11 cellular contexts compared by ENCODE assay signal in genomic region chr11:76824980-76825725, GRCh38. TPM values are rescaled to one million over a fixed set of nuclear protein-coding genes. Genes with fewer than 3 reads are reported as not detected.
A peak's percentile ranks its signal among the peaks of the same experiment; 100 is the strongest.
DNase-seq lines count a peak whose midpoint lies in the region; FAIRE-seq and TF ChIP-seq lines count a peak whose summit lies in the region.
"Had no signal": no experiment of that assay in that cellular context is flagged by ENCODE, and none has a peak within 500 bp of the region (broad histone marks: within the 10 kb centered on the region; RNA-seq: fewer than 3 reads in every experiment).

No MANE protein-coding gene starts in this region.

- peak overlapping the region; percentile 93 for H3K27ac ChIP-seq in RWPE1
- H3K27ac ChIP-seq in subcutaneous abdominal adipose tissue (ENCODE audit: low read depth, low read length), result peak overlapping the region; percentile 76

- no peaks in the 10 kb centered on the region for H3K9me3 ChIP-seq in subcutaneous abdominal adipose tissue (ENCODE audit: control insufficient read depth in 5 of 5, low read length in 5 of 5)

- H3K36me3 ChIP-seq in subcutaneous abdominal adipose tissue (ENCODE audit: control insufficient read depth in 5 of 5, insufficient read depth in 5 of 5, low read length in 5 of 5), result no peaks in the 10 kb centered on the region

- intact Hi-C loops in activated CD4-positive, alpha-beta memory T cell treated with anti-CD3 and anti-CD28 coated beads for 36 hours (cut with micrococcal nuclease), result no loop called here

- TF ChIP-seq POLR2A in H54 (IDR thresholded peaks at IDR 0.05; ENCODE audit: low read depth, low read length), result no peak

- peak overlapping the region; percentile 4 for H3K27ac Mint-ChIP-seq in activated CD4-positive, alpha-beta memory T cell treated with anti-CD3 and anti-CD28 coated beads, Interleukin-2, amount 10 ng/mL, durations not matched to agents 7 days and 5 days
- H3K27ac Mint-ChIP-seq in activated CD4-positive, alpha-beta memory T cell treated with anti-CD3 and anti-CD28 coated beads for 36 hours, result no peak overlapping the region

- CTCF ChIA-PET in activated CD4-positive, alpha-beta memory T cell treated with anti-CD3 and anti-CD28 coated beads, Interleukin-2, amount 10 ng/mL, durations not matched to agents 7 days and 5 days (lab: Charles Lee), result interaction anchor here (0.7 to 1.4 kb wide), 3 partner anchors 94 to 103 kb away, joined by 3 to 7 read pairs (median 3); no protein-coding TSS in a partner anchor
- CTCF ChIA-PET in activated CD4-positive, alpha-beta memory T cell treated with anti-CD3 and anti-CD28 coated beads for 36 hours (lab: Charles Lee), result interaction anchor here (0.9 kb wide), 1 partner anchor 95 kb away, joined by 3 read pairs; no protein-coding TSS in a partner anchor
- CTCF ChIA-PET in RWPE1 (lab: Yijun Ruan, JAX), result interaction anchor here (0.6 to 1.2 kb wide), 4 partner anchors 16 to 302 kb away, joined by 3 to 4 read pairs (median 4); no protein-coding TSS in a partner anchor

- no peak overlapping the region for H3K9ac ChIP-seq in subcutaneous abdominal adipose tissue (ENCODE audit: low read length in 5 of 5)

- H3K27me3 ChIP-seq in subcutaneous abdominal adipose tissue (ENCODE audit: control insufficient read depth in 5 of 5, insufficient read depth in 4 of 5, low read length in 5 of 5), result no peaks in the 10 kb centered on the region

- H3K4me1 Mint-ChIP-seq in activated CD4-positive, alpha-beta memory T cell treated with anti-CD3 and anti-CD28 coated beads, Interleukin-2, amount 10 ng/mL, durations not matched to agents 7 days and 5 days, result peaks cover 30% of the 10 kb centered on the region
- peaks cover 12% of the 10 kb centered on the region for H3K4me1 Mint-ChIP-seq in activated CD4-positive, alpha-beta memory T cell treated with anti-CD3 and anti-CD28 coated beads for 36 hours (ENCODE audit: low read depth)
- H3K4me1 Mint-ChIP-seq: central memory CD8-positive, alpha-beta T cell had no signal

- POLR2A ChIA-PET in activated CD4-positive, alpha-beta memory T cell treated with anti-CD3 and anti-CD28 coated beads, Interleukin-2, amount 10 ng/mL, durations not matched to agents 7 days and 5 days (lab: Charles Lee), result interaction anchor here (1.0 kb wide), 1 partner anchor 11 kb away, joined by 3 read pairs; no protein-coding TSS in a partner anchor
- POLR2A ChIA-PET in activated CD4-positive, alpha-beta memory T cell treated with anti-CD3 and anti-CD28 coated beads for 36 hours (lab: Charles Lee), result no interaction called here
- POLR2A ChIA-PET in RWPE1 (lab: Yijun Ruan, JAX; ENCODE audit: low non-redundant PET), result interaction anchor here (0.7 kb wide), 1 partner anchor 48 kb away, joined by 11 read pairs; no protein-coding TSS in a partner anchor

- H3K4me3 Mint-ChIP-seq in activated CD4-positive, alpha-beta memory T cell treated with anti-CD3 and anti-CD28 coated beads, Interleukin-2, amount 10 ng/mL, durations not matched to agents 7 days and 5 days, result no peak overlapping the region
- no peak overlapping the region for H3K4me3 Mint-ChIP-seq in activated CD4-positive, alpha-beta memory T cell treated with anti-CD3 and anti-CD28 coated beads for 36 hours
- H3K4me3 Mint-ChIP-seq: central memory CD8-positive, alpha-beta T cell had no signal

- H3K27me3 Mint-ChIP-seq in activated CD4-positive, alpha-beta memory T cell treated with anti-CD3 and anti-CD28 coated beads, Interleukin-2, amount 10 ng/mL, durations not matched to agents 7 days and 5 days, result peaks cover 5% of the 10 kb centered on the region
- no peaks in the 10 kb centered on the region for H3K27me3 Mint-ChIP-seq in activated CD4-positive, alpha-beta memory T cell treated with anti-CD3 and anti-CD28 coated beads for 36 hours

- H3K4me3 ChIP-seq in foreskin fibroblast (ENCODE audit: low read depth in 1 of 2, low read length in 2 of 2) (no peak overlapping the region), subcutaneous abdominal adipose tissue (ENCODE audit: low read depth in 1 of 5, low read length in 5 of 5) (no peak overlapping the region)

- TF ChIP-seq CTCF in RWPE1 (conservative IDR thresholded peaks at IDR 0.05; ENCODE audit: low read depth) (no peak), foreskin fibroblast (IDR thresholded peaks at IDR 0.05; ENCODE audit: low read depth, low read length) (no peak)

- H3K9me3 Mint-ChIP-seq in activated CD4-positive, alpha-beta memory T cell treated with anti-CD3 and anti-CD28 coated beads, Interleukin-2, amount 10 ng/mL, durations not matched to agents 7 days and 5 days, result peaks cover 10% of the 10 kb centered on the region
- no peaks in the 10 kb centered on the region for H3K9me3 Mint-ChIP-seq in activated CD4-positive, alpha-beta memory T cell treated with anti-CD3 and anti-CD28 coated beads for 36 hours
- H3K9me3 Mint-ChIP-seq: central memory CD8-positive, alpha-beta T cell had no signal

- peaks cover 13% of the 10 kb centered on the region for H3K36me3 Mint-ChIP-seq in activated CD4-positive, alpha-beta memory T cell treated with anti-CD3 and anti-CD28 coated beads, Interleukin-2, amount 10 ng/mL, durations not matched to agents 7 days and 5 days (ENCODE audit: low read depth)
- H3K36me3 Mint-ChIP-seq in activated CD4-positive, alpha-beta memory T cell treated with anti-CD3 and anti-CD28 coated beads for 36 hours, result no peaks in the 10 kb centered on the region

- FAIRE-seq in H54 (lab: Jason Lieb, UNC), result no peak

- DNase-seq in activated CD4-positive, alpha-beta memory T cell treated with anti-CD3 and anti-CD28 coated beads, Interleukin-2, amount 10 ng/mL, durations not matched to agents 7 days and 5 days, result no peak
- no peak for DNase-seq in activated CD4-positive, alpha-beta memory T cell treated with anti-CD3 and anti-CD28 coated beads for 36 hours
- DNase-seq in RWPE1 (ENCODE audit: low spot score) (peak; percentile 93), foreskin fibroblast (peak; percentile 31 to 66), SIG-M5 treated with dmso at 0.1 percent for 504 hours (lab: John Stamatoyannopoulos, UW; ENCODE audit: unreplicated experiment) (no peak), DMS53 treated with DMSO at 0.1 percent for 48 hours (lab: John Stamatoyannopoulos, UW; ENCODE audit: unreplicated experiment) (no peak), H54 (ENCODE audit: insufficient read length, low spot score) (no peak)
- DNase-seq: activated T-cell treated with anti-CD3 and anti-CD28 coated beads, Interleukin-2, amount 50 U/mL, for 48 hours; NCI-H1092 treated with DMSO at 0.1 percent for 48 hours had no signal

- H3K4me1 ChIP-seq in subcutaneous abdominal adipose tissue (ENCODE audit: control insufficient read depth in 5 of 5, insufficient read depth in 5 of 5, low read length in 5 of 5), result peaks cover 5 to 34% (median 19%) of the 10 kb centered on the region in 5 donors

RNA-seq across cellular contexts. Expression of gene ACER3, which starts 35.6 kb away (rescaled TPM):
- 10 to 100 TPM; 10.3 to 12.2 TPM for total RNA-seq in activated CD4-positive, alpha-beta memory T cell treated with anti-CD3 and anti-CD28 coated beads, Interleukin-2, amount 10 ng/mL, durations not matched to agents 7 days and 5 days
- total RNA-seq in activated CD4-positive, alpha-beta memory T cell treated with anti-CD3 and anti-CD28 coated beads for 36 hours, result 10 to 100 TPM; 10.5 to 10.9 TPM

RNA-seq across cellular contexts. Expression of gene TSKU, which starts 42.0 kb away (rescaled TPM):
- total RNA-seq in activated CD4-positive, alpha-beta memory T cell treated with anti-CD3 and anti-CD28 coated beads, Interleukin-2, amount 10 ng/mL, durations not matched to agents 7 days and 5 days, result 1 to 10 TPM in 1 of 2 experiments, under 1 TPM in 1; 0.85 to 1.2 TPM
- total RNA-seq in activated CD4-positive, alpha-beta memory T cell treated with anti-CD3 and anti-CD28 coated beads for 36 hours, result 1 to 10 TPM; 3.8 to 3.9 TPM

Comparison
In these comparisons a context has a peak if more than half of its experiments do, and no peak if none do; other contexts are left out.
1. DNase-seq: peak in RWPE1 (single experiment) and foreskin fibroblast (2 of 2); none in activated CD4-positive, alpha-beta memory T cell treated with anti-CD3 and anti-CD28 coated beads, Interleukin-2, amount 10 ng/mL, durations not matched to agents 7 days and 5 days (single experiment), activated CD4-positive, alpha-beta memory T cell treated with anti-CD3 and anti-CD28 coated beads for 36 hours (single experiment), SIG-M5 treated with dmso at 0.1 percent for 504 hours (single experiment), DMS53 treated with DMSO at 0.1 percent for 48 hours (single experiment) and H54 (single experiment).